In the genomic region with DNA sequence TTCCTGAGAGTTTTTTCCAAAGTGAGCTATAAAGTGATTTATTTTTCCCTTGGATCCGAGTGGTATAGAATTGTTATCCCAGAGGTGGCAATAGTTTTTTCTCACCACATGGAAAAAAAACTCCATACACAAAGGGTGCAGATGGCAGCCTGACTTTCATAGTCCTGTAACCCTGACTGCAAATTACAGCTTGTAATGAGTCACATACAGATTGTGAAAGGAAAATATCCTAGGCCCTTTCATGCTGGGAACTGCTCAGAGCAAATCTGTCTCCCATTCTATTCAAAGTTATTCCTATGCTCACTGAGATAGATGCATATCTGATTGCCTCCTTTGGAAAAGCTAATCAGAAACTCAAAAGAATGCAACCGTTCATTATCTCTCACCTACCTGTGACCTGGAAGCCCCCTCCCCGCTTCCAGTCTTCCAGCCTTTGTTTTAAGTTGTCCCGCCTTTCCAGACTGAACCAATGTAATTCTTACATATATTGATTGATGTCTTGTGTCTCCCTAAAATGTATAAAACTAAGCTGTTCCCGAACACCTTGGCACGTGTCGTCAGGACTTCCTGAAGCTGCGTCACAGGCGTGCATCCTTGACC, we compare ENCODE assay signal across 13 cellular contexts.
DNase-seq lines count a peak whose midpoint lies in the region; ATAC-seq and TF ChIP-seq lines count a peak whose summit lies in the region.
"Had no signal": no experiment of that assay in that cellular context is flagged by ENCODE, and none has a peak within 500 bp of the region (broad histone marks: within the 10 kb centered on the region; RNA-seq: fewer than 3 reads in every experiment).

No MANE protein-coding gene starts in this region.

- no peaks in the 10 kb centered on the region for H4K20me1 ChIP-seq in hepatocyte (ENCODE audit: insufficient read depth, poor library complexity, severe bottlenecking)

- intact Hi-C loops in left ventricle myocardium superior (cut with micrococcal nuclease) = no loop called here
- intact Hi-C loops in activated T-helper 2 cell treated with anti-CD3 and anti-CD28 coated beads, Interferon-gamma antibody, Interleukin-2, Interleukin-4, amounts not matched to agents 10 μg/mL and 5 μg/mL and 100 μg/mL, durations not matched to agents 14 hours and 24 hours and 36 hours (cut with micrococcal nuclease) = no loop called here

- H3K9me3 Mint-ChIP-seq in activated T-helper 2 cell treated with anti-CD3 and anti-CD28 coated beads, Interferon-gamma antibody, Interleukin-2, Interleukin-4, amounts not matched to agents 10 μg/mL and 5 μg/mL and 100 μg/mL, durations not matched to agents 14 hours and 24 hours and 36 hours = no peaks in the 10 kb centered on the region
- H3K9me3 Mint-ChIP-seq: activated naive CD8-positive, alpha-beta T cell treated with anti-CD3 and anti-CD28 coated beads, Interleukin-2, amount 10 ng/mL, durations not matched to agents 7 days and 5 days had no signal

- H2AFZ ChIP-seq in hepatocyte = no peak overlapping the region

- ATAC-seq in left ventricle myocardium superior (peak; percentile 48), GM18858 (IDR thresholded peaks at IDR 0.05; ENCODE audit: unreplicated experiment) (no peak), GM18873 (IDR thresholded peaks at IDR 0.05; ENCODE audit: low FRiP score, unreplicated experiment) (no peak)

- H3K9me2 ChIP-seq in hepatocyte (replicated peaks; ENCODE audit: insufficient read depth) = no peaks in the 10 kb centered on the region

- H3K79me2 ChIP-seq in hepatocyte = no peaks in the 10 kb centered on the region

- no peaks in the 10 kb centered on the region for H3K27me3 ChIP-seq in hepatocyte
- H3K27me3 ChIP-seq: thyroid gland had no signal

- H3K36me3 ChIP-seq in hepatocyte (replicated peaks; ENCODE audit: insufficient read depth, low read depth) = no peaks in the 10 kb centered on the region
- H3K36me3 ChIP-seq: thyroid gland had no signal

- no peak overlapping the region for H3K4me2 ChIP-seq in hepatocyte

- no peaks in the 10 kb centered on the region for H3K4me1 Mint-ChIP-seq in activated T-helper 2 cell treated with anti-CD3 and anti-CD28 coated beads, Interferon-gamma antibody, Interleukin-2, Interleukin-4, amounts not matched to agents 10 μg/mL and 5 μg/mL and 100 μg/mL, durations not matched to agents 14 hours and 24 hours and 36 hours (ENCODE audit: low read depth)
- H3K4me1 Mint-ChIP-seq: activated B cell treated with CpG ODN at 0.5 μM for 24 hours; activated naive CD8-positive, alpha-beta T cell treated with anti-CD3 and anti-CD28 coated beads, Interleukin-2, amount 10 ng/mL, durations not matched to agents 7 days and 5 days had no signal

- 77% methylated on average over 9 of the region's 9 CpGs for WGBS in hepatocyte (ENCODE audit: low lambda C conversion rate, missing lambda C conversion rate)

- no peak overlapping the region for H3K4me3 ChIP-seq in AG10803 (ENCODE audit: low read length)
- H3K4me3 ChIP-seq in hepatocyte = no peak overlapping the region
- H3K4me3 ChIP-seq: thyroid gland had no signal

- no peak overlapping the region for H3K4me3 Mint-ChIP-seq in activated T-helper 2 cell treated with anti-CD3 and anti-CD28 coated beads, Interferon-gamma antibody, Interleukin-2, Interleukin-4, amounts not matched to agents 10 μg/mL and 5 μg/mL and 100 μg/mL, durations not matched to agents 14 hours and 24 hours and 36 hours (ENCODE audit: low read depth)
- H3K4me3 Mint-ChIP-seq: activated B cell treated with CpG ODN at 0.5 μM for 24 hours; activated naive CD8-positive, alpha-beta T cell treated with anti-CD3 and anti-CD28 coated beads, Interleukin-2, amount 10 ng/mL, durations not matched to agents 7 days and 5 days had no signal

- no peak overlapping the region for H3K27ac Mint-ChIP-seq in activated T-helper 2 cell treated with anti-CD3 and anti-CD28 coated beads, Interferon-gamma antibody, Interleukin-2, Interleukin-4, amounts not matched to agents 10 μg/mL and 5 μg/mL and 100 μg/mL, durations not matched to agents 14 hours and 24 hours and 36 hours
- H3K27ac Mint-ChIP-seq: activated B cell treated with CpG ODN at 0.5 μM for 24 hours; activated naive CD8-positive, alpha-beta T cell treated with anti-CD3 and anti-CD28 coated beads, Interleukin-2, amount 10 ng/mL, durations not matched to agents 7 days and 5 days had no signal

- TF ChIP-seq CTCF in AG10803 (conservative IDR thresholded peaks at IDR 0.05; ENCODE audit: low read length) = no peak
- TF ChIP-seq CTCF in hepatocyte (IDR thresholded peaks at IDR 0.05; ENCODE audit: poor library complexity) = no peak

- DNase-seq in AG10803 (ENCODE audit: low read depth) (peak; percentile 37), HCEC 1CT (peak; percentile 6), amniotic epithelial cell (ENCODE audit: low read depth) (peak; percentile 3), left ventricle myocardium superior (no peak), hepatocyte (ENCODE audit: low spot score) (no peak)
- no peak for DNase-seq in activated T-helper 2 cell treated with anti-CD3 and anti-CD28 coated beads, Interferon-gamma antibody, Interleukin-2, Interleukin-4, amounts not matched to agents 10 μg/mL and 5 μg/mL and 100 μg/mL, durations not matched to agents 14 hours and 24 hours and 36 hours (ENCODE audit: low spot score)
- DNase-seq: activated B cell treated with CpG ODN at 0.5 μM for 24 hours; activated naive CD8-positive, alpha-beta T cell treated with anti-CD3 and anti-CD28 coated beads, Interleukin-2, amount 10 ng/mL, durations not matched to agents 7 days and 5 days; KBM-7; NCI-H2107; thyroid gland had no signal

- H3K4me1 ChIP-seq in hepatocyte (ENCODE audit: insufficient read depth) = no peaks in the 10 kb centered on the region
- H3K4me1 ChIP-seq: thyroid gland had no signal

- H3K27ac ChIP-seq in hepatocyte = no peak overlapping the region
- H3K27ac ChIP-seq: thyroid gland had no signal

- no peaks in the 10 kb centered on the region for H3K36me3 Mint-ChIP-seq in activated T-helper 2 cell treated with anti-CD3 and anti-CD28 coated beads, Interferon-gamma antibody, Interleukin-2, Interleukin-4, amounts not matched to agents 10 μg/mL and 5 μg/mL and 100 μg/mL, durations not matched to agents 14 hours and 24 hours and 36 hours (ENCODE audit: low read depth)
- H3K36me3 Mint-ChIP-seq: activated naive CD8-positive, alpha-beta T cell treated with anti-CD3 and anti-CD28 coated beads, Interleukin-2, amount 10 ng/mL, durations not matched to agents 7 days and 5 days had no signal

- no peaks in the 10 kb centered on the region for H3K27me3 Mint-ChIP-seq in activated T-helper 2 cell treated with anti-CD3 and anti-CD28 coated beads, Interferon-gamma antibody, Interleukin-2, Interleukin-4, amounts not matched to agents 10 μg/mL and 5 μg/mL and 100 μg/mL, durations not matched to agents 14 hours and 24 hours and 36 hours (ENCODE audit: low read depth)
- H3K27me3 Mint-ChIP-seq: activated B cell treated with CpG ODN at 0.5 μM for 24 hours had no signal

- H3K9me3 ChIP-seq in hepatocyte (ENCODE audit: low read depth) = no peaks in the 10 kb centered on the region
- H3K9me3 ChIP-seq: thyroid gland had no signal

Comparison
In these comparisons a context has a peak if more than half of its experiments do, and no peak if none do; other contexts are left out.
1. DNase-seq: peak in AG10803 (single experiment), HCEC 1CT (single experiment) and amniotic epithelial cell (single experiment); none in left ventricle myocardium superior (single experiment), hepatocyte (single experiment) and activated T-helper 2 cell treated with anti-CD3 and anti-CD28 coated beads, Interferon-gamma antibody, Interleukin-2, Interleukin-4, amounts not matched to agents 10 μg/mL and 5 μg/mL and 100 μg/mL, durations not matched to agents 14 hours and 24 hours and 36 hours (single experiment).